Comparison of ENCODE assay signal across 33 cellular contexts in genomic region chr5:150323092-150323491, GRCh38. TPM values are rescaled to one million over a fixed set of nuclear protein-coding genes. Genes with fewer than 3 reads are reported as not detected.
DNase-seq lines count a peak whose midpoint lies in the region; ATAC-seq and TF ChIP-seq lines count a peak whose summit lies in the region.
"Had no signal": no experiment of that assay in that cellular context is flagged by ENCODE, and none has a peak within 500 bp of the region (broad histone marks: within the 10 kb centered on the region; RNA-seq: fewer than 3 reads in every experiment).

No MANE protein-coding gene starts in this region.

- H3K4me1 ChIP-seq in trophoblast cell (ENCODE audit: control insufficient read depth in 1 of 2, insufficient read depth in 2 of 2, low read length in 2 of 2), result peaks cover 22 to 30% of the 10 kb centered on the region in 2 experiments
- H3K4me1 ChIP-seq: colonic mucosa, prostate gland had no signal

- no peak overlapping the region for H3K4me3 Mint-ChIP-seq in activated CD8-positive, alpha-beta T cell treated with anti-CD3 and anti-CD28 coated beads, Interleukin-2, amount 10 ng/mL, durations not matched to agents 7 days and 5 days
- H3K4me3 Mint-ChIP-seq: activated naive CD8-positive, alpha-beta T cell; activated T-cell treated with anti-CD3 and anti-CD28 coated beads, Interleukin-2, amount 50 U/mL, for 24 hours; naive thymus-derived CD8-positive, alpha-beta T cell; T-helper 2 cell treated with Interferon-gamma antibody and Interleukin-4, amounts not matched to agents 5 μg/mL and 100 μg/mL, for 36 hours had no signal

- H3K9me3 Mint-ChIP-seq in activated CD8-positive, alpha-beta T cell treated with anti-CD3 and anti-CD28 coated beads, Interleukin-2, amount 10 ng/mL, durations not matched to agents 7 days and 5 days (ENCODE audit: insufficient read depth), result no peaks in the 10 kb centered on the region
- H3K9me3 Mint-ChIP-seq: activated T-cell treated with anti-CD3 and anti-CD28 coated beads, Interleukin-2, amount 50 U/mL, for 24 hours; T-helper 2 cell treated with Interferon-gamma antibody and Interleukin-4, amounts not matched to agents 5 μg/mL and 100 μg/mL, for 36 hours had no signal

- no peak overlapping the region for H2AK5ac ChIP-seq in trophoblast cell (ENCODE audit: low read length)

- H2BK120ac ChIP-seq in trophoblast cell (ENCODE audit: insufficient read depth, low read length, poor library complexity), result no peak overlapping the region

- H3K27ac ChIP-seq in trophoblast cell (ENCODE audit: low read depth, low read length), result no peak overlapping the region
- H3K27ac ChIP-seq: BLaER1 treated with 17β-estradiol and CSF1 and Interleukin-3, amounts not matched to agents 10 nM and 100 nM; colonic mucosa; left ventricle myocardium inferior; prostate gland; sigmoid colon; thyroid gland; VCaP had no signal

- TF ChIP-seq CTCF in NB4 (IDR thresholded peaks at IDR 0.05; ENCODE audit: low read depth, low read length), result no peak
- no peak for TF ChIP-seq CTCF in cardiac fibroblast (IDR thresholded peaks at IDR 0.05; ENCODE audit: low read depth, low read length)

- CTCF ChIA-PET in activated CD8-positive, alpha-beta T cell treated with anti-CD3 and anti-CD28 coated beads, Interleukin-2, amount 10 ng/mL, durations not matched to agents 7 days and 5 days (lab: Charles Lee), result no interaction called here

- no peak overlapping the region for H3K9ac ChIP-seq in trophoblast cell (ENCODE audit: low read length)
- H3K9ac ChIP-seq: BLaER1 treated with 17β-estradiol and CSF1 and Interleukin-3, amounts not matched to agents 10 nM and 100 nM had no signal

- H3K23ac ChIP-seq in trophoblast cell (ENCODE audit: low read length), result no peak overlapping the region

- H2BK5ac ChIP-seq in trophoblast cell (ENCODE audit: low read depth, low read length, poor library complexity), result no peak overlapping the region

- no peak overlapping the region for H4K8ac ChIP-seq in trophoblast cell (ENCODE audit: low read depth, low read length)

- no peaks in the 10 kb centered on the region for H3K36me3 ChIP-seq in trophoblast cell (ENCODE audit: control insufficient read depth in 1 of 2, insufficient read depth in 2 of 2, low read length in 2 of 2)
- H3K36me3 ChIP-seq: BLaER1 treated with 17β-estradiol and CSF1 and Interleukin-3, amounts not matched to agents 10 nM and 100 nM; colonic mucosa; left ventricle myocardium inferior; prostate gland; sigmoid colon; thyroid gland had no signal

- H3K18ac ChIP-seq in trophoblast cell (ENCODE audit: low read length), result no peak overlapping the region

- no peak overlapping the region for H2BK12ac ChIP-seq in trophoblast cell (ENCODE audit: low read length)

- H3K14ac ChIP-seq in trophoblast cell (ENCODE audit: low read length), result no peak overlapping the region

- no peak overlapping the region for H3K27ac Mint-ChIP-seq in activated CD8-positive, alpha-beta T cell treated with anti-CD3 and anti-CD28 coated beads, Interleukin-2, amount 10 ng/mL, durations not matched to agents 7 days and 5 days
- H3K27ac Mint-ChIP-seq: activated naive CD8-positive, alpha-beta T cell; activated T-cell treated with anti-CD3 and anti-CD28 coated beads, Interleukin-2, amount 50 U/mL, for 24 hours; naive thymus-derived CD8-positive, alpha-beta T cell; T-helper 2 cell treated with Interferon-gamma antibody and Interleukin-4, amounts not matched to agents 5 μg/mL and 100 μg/mL, for 36 hours had no signal

- H3K27me3 Mint-ChIP-seq in activated CD8-positive, alpha-beta T cell treated with anti-CD3 and anti-CD28 coated beads, Interleukin-2, amount 10 ng/mL, durations not matched to agents 7 days and 5 days (ENCODE audit: low read depth), result peaks cover 16% of the 10 kb centered on the region
- H3K27me3 Mint-ChIP-seq: activated naive CD8-positive, alpha-beta T cell had no signal

- H2AFZ ChIP-seq in trophoblast cell (ENCODE audit: insufficient read depth, low read length, poor library complexity), result no peak overlapping the region

- TF ChIP-seq POLR2A in NB4 (IDR thresholded peaks at IDR 0.05; ENCODE audit: extremely low read depth, insufficient read length), result no peak

- H3K36me3 Mint-ChIP-seq in activated CD8-positive, alpha-beta T cell treated with anti-CD3 and anti-CD28 coated beads, Interleukin-2, amount 10 ng/mL, durations not matched to agents 7 days and 5 days (ENCODE audit: low read depth), result no peaks in the 10 kb centered on the region
- H3K36me3 Mint-ChIP-seq: activated naive CD8-positive, alpha-beta T cell had no signal

- H3K4me3 ChIP-seq in NB4 (ENCODE audit: low read depth, low read length), result no peak overlapping the region
- no peak overlapping the region for H3K4me3 ChIP-seq in cardiac fibroblast (replicated peaks in 1 of 2; ENCODE audit: low read depth in 2 of 2, low read length in 2 of 2)
- H3K4me3 ChIP-seq in trophoblast cell (ENCODE audit: low read depth, low read length), result no peak overlapping the region
- H3K4me3 ChIP-seq: BLaER1 treated with 17β-estradiol and CSF1 and Interleukin-3, amounts not matched to agents 10 nM and 100 nM; colonic mucosa; left ventricle myocardium inferior; prostate gland; sigmoid colon; thyroid gland had no signal

- no peaks in the 10 kb centered on the region for H3K4me1 Mint-ChIP-seq in activated CD8-positive, alpha-beta T cell treated with anti-CD3 and anti-CD28 coated beads, Interleukin-2, amount 10 ng/mL, durations not matched to agents 7 days and 5 days (ENCODE audit: low read depth)
- H3K4me1 Mint-ChIP-seq: naive thymus-derived CD8-positive, alpha-beta T cell had no signal

- H3K79me1 ChIP-seq in trophoblast cell (ENCODE audit: low read length), result peaks cover 10% of the 10 kb centered on the region

- ATAC-seq in HG03354 (IDR thresholded peaks at IDR 0.05; ENCODE audit: poor library complexity, severe bottlenecking, unreplicated experiment), result no peak
- ATAC-seq in HG03039 (IDR thresholded peaks at IDR 0.05; ENCODE audit: unreplicated experiment), result no peak
- no peak for ATAC-seq in activated CD8-positive, alpha-beta T cell treated with anti-CD3 and anti-CD28 coated beads, Interleukin-2, amount 10 ng/mL, durations not matched to agents 7 days and 5 days
- ATAC-seq: HCT116; naive thymus-derived CD8-positive, alpha-beta T cell had no signal

- WGBS in trophoblast cell (ENCODE audit: extremely low coverage, insufficient coverage, insufficient read length), result no CpG with 5 or more reads among the region's 6 CpGs

- H3K79me2 ChIP-seq in trophoblast cell (ENCODE audit: control insufficient read depth, insufficient read depth, low read length, poor library complexity), result no peaks in the 10 kb centered on the region

- H3K9me3 ChIP-seq in trophoblast cell (ENCODE audit: insufficient read depth, low read depth, low read length), result no peaks in the 10 kb centered on the region
- H3K9me3 ChIP-seq: BLaER1 treated with 17β-estradiol and CSF1 and Interleukin-3, amounts not matched to agents 10 nM and 100 nM; colonic mucosa; prostate gland; sigmoid colon; thyroid gland had no signal

- no peak overlapping the region for H4K91ac ChIP-seq in trophoblast cell (ENCODE audit: low read depth, low read length)

- H3K27me3 ChIP-seq in trophoblast cell (ENCODE audit: insufficient read depth, low read length), result no peaks in the 10 kb centered on the region
- H3K27me3 ChIP-seq: BLaER1 treated with 17β-estradiol and CSF1 and Interleukin-3, amounts not matched to agents 10 nM and 100 nM; colonic mucosa; sigmoid colon; thyroid gland had no signal

- no peak overlapping the region for H4K12ac ChIP-seq in trophoblast cell (ENCODE audit: low read depth, low read length)

- no peak overlapping the region for H3K4ac ChIP-seq in trophoblast cell (ENCODE audit: low read depth, low read length)

- no peak overlapping the region for H3K4me2 ChIP-seq in trophoblast cell (ENCODE audit: low read length)
- H3K4me2 ChIP-seq: BLaER1 treated with 17β-estradiol and CSF1 and Interleukin-3, amounts not matched to agents 10 nM and 100 nM had no signal

- POLR2A ChIA-PET in activated CD8-positive, alpha-beta T cell treated with anti-CD3 and anti-CD28 coated beads, Interleukin-2, amount 10 ng/mL, durations not matched to agents 7 days and 5 days (lab: Charles Lee), result no interaction called here

- peak; percentile 94 for DNase-seq in H4 (ENCODE audit: low spot score)
- peak; percentile 55 for DNase-seq in NB4 (ENCODE audit: low read depth)
- peak; percentile 29 to 48 for DNase-seq in cardiac fibroblast (ENCODE audit: low read depth in 2 of 2)
- peak; percentile 87 to 99 for DNase-seq in trophoblast cell
- DNase-seq in activated CD8-positive, alpha-beta T cell treated with anti-CD3 and anti-CD28 coated beads, Interleukin-2, amount 10 ng/mL, durations not matched to agents 7 days and 5 days, result no peak
- DNase-seq: activated CD4-positive, alpha-beta T cell treated with anti-CD3 and anti-CD28 coated beads for 4 hours; activated effector memory CD4-positive, alpha-beta T cell treated with anti-CD3 and anti-CD28 coated beads, Interleukin-2, amount 50 U/mL, for 16 hours; activated T-cell treated with anti-CD3 and anti-CD28 coated beads, Interleukin-2, amount 50 U/mL, for 24 hours; anterior cingulate cortex; colonic mucosa; effector CD4-positive, alpha-beta T cell; EL; KBM-7; left ventricle myocardium inferior; midbrain; naive thymus-derived CD8-positive, alpha-beta T cell; NCI-H1417 treated with DMSO at 0.1 percent for 48 hours; NCI-H2029 treated with DMSO at 0.1 percent for 48 hours; NCI-H524 treated with DMSO at 0.1 percent for 48 hours; SHP77 treated with DMSO at 0.1 percent for 48 hours; sigmoid colon; stimulated activated CD4-positive, alpha-beta T cell treated with anti-CD3 and anti-CD28 coated beads, Interleukin-4, amount 100 ng/mL, for 1 hour; thyroid gland had no signal

RNA-seq across cellular contexts. Expression of gene ARSI, which starts 20.4 kb away (rescaled TPM):
- total RNA-seq in H4 (2014; rRNA removed; shearing (Covaris generic)), result 0.23 TPM in 1 of 2 replicates, not detected in the other
- polyA plus RNA-seq in trophoblast cell (2013), result 5.1 and 5.3 TPM in 2 replicates
- not detected for total RNA-seq in activated CD8-positive, alpha-beta T cell treated with anti-CD3 and anti-CD28 coated beads, Interleukin-2, amount 10 ng/mL, durations not matched to agents 7 days and 5 days
- total RNA-seq: activated CD8-positive, alpha-beta memory T cell treated with anti-CD3 and anti-CD28 coated beads for 36 hours; HT-29; naive thymus-derived CD8-positive, alpha-beta T cell had no signal
- polyA plus RNA-seq: naive thymus-derived CD8-positive, alpha-beta T cell had no signal

RNA-seq across cellular contexts. Expression of gene CAMK2A, which starts 33.5 kb away (rescaled TPM):
- total RNA-seq in H4 (2014; rRNA removed; shearing (Covaris generic)), result 0.02 TPM in 1 of 2 replicates, not detected in the other
- polyA plus RNA-seq in trophoblast cell (2013), result 0.21 and 0.40 TPM in 2 replicates
- not detected for total RNA-seq in activated CD8-positive, alpha-beta T cell treated with anti-CD3 and anti-CD28 coated beads, Interleukin-2, amount 10 ng/mL, durations not matched to agents 7 days and 5 days
- total RNA-seq: activated CD8-positive, alpha-beta memory T cell treated with anti-CD3 and anti-CD28 coated beads for 36 hours; HT-29; naive thymus-derived CD8-positive, alpha-beta T cell; thyroid gland had no signal
- polyA plus RNA-seq: naive thymus-derived CD8-positive, alpha-beta T cell had no signal

RNA-seq across cellular contexts. Expression of gene TCOF1, which starts 34.4 kb away (rescaled TPM):
- total RNA-seq in H4 (2014; rRNA removed; shearing (Covaris generic)), result 23.6 and 32.9 TPM in 2 replicates
- polyA plus RNA-seq in trophoblast cell (2013), result 38.5 and 40.8 TPM in 2 replicates
- 10 to 100 TPM; 79.0 to 81.3 TPM for total RNA-seq in activated CD8-positive, alpha-beta T cell treated with anti-CD3 and anti-CD28 coated beads, Interleukin-2, amount 10 ng/mL, durations not matched to agents 7 days and 5 days
